ENCODE assay signal across 14 cellular contexts in the genomic region with DNA sequence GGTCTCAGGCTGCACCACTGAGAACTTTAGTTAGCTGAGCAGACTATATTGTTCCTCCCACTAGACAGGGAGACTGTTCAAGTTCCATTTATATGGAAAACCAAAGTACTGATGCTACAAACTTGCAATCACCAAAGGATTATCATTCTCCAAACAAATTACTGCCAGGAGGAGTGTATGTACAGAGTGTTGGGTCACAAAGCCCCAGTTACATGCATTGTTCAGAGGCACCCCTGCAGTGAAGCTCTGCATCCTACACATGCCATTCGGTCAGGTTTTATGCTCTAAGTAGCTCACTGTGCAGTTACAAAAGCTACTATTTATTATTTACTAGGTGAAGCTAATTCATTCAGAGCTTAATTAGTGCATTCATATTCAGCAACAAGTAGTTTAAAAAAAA.
"Had no signal": no experiment of that assay in that cellular context is flagged by ENCODE, and none has a peak within 500 bp of the region (broad histone marks: within the 10 kb centered on the region; RNA-seq: fewer than 3 reads in every experiment).

No MANE protein-coding gene starts in this region.

- H3K36me3 ChIP-seq: neutrophil, sigmoid colon had no signal

- H3K27me3 ChIP-seq: hepatocyte, neutrophil, sigmoid colon had no signal

- H3K27ac Mint-ChIP-seq: nephron had no signal

- H3K9me3 Mint-ChIP-seq: naive B cell, nephron had no signal

- H3K9me3 ChIP-seq: neutrophil, sigmoid colon had no signal

- H2AFZ ChIP-seq: hepatocyte had no signal

- H3K79me2 ChIP-seq: hepatocyte had no signal

- H3K4me3 Mint-ChIP-seq: naive B cell, nephron had no signal

- H3K4me3 ChIP-seq: coronary artery, hepatocyte, sigmoid colon, skin epidermis had no signal

- H3K27me3 Mint-ChIP-seq: naive B cell had no signal

- DNase-seq: effector CD8-positive, alpha-beta T cell; foreskin melanocyte; head of caudate nucleus; mesendoderm; naive B cell; sigmoid colon; stimulated activated CD4-positive, alpha-beta T cell treated with anti-CD3 and anti-CD28 coated beads, Interleukin-2, amount 100 ng/mL, for 24 hours; stimulated activated naive CD4-positive, alpha-beta T cell treated with Interleukin-2 at 50 U/mL for 16 hours; trophoblast cell had no signal

- H3K4me2 ChIP-seq: hepatocyte had no signal

- H3K27ac ChIP-seq: coronary artery, hepatocyte, neutrophil, sigmoid colon, skin epidermis had no signal
